8 cellular contexts compared by ENCODE assay signal in genomic region chr6:155314773-155315515, GRCh38. TPM values are rescaled to one million over a fixed set of nuclear protein-coding genes. Genes with fewer than 3 reads are reported as not detected.
DNase-seq lines count a peak whose midpoint lies in the region; ATAC-seq and TF ChIP-seq lines count a peak whose summit lies in the region.

No MANE protein-coding gene starts in this region.

- H2AFZ ChIP-seq in ACC112 (ENCODE audit: low read length, unreplicated experiment), result peak overlapping the region; percentile 34

- H3K36me3 ChIP-seq in ACC112 (ENCODE audit: insufficient read depth, low read length) (0 out of 2 replicates have a peak, but pooled peaks cover 14% of the 10 kb centered on the region), colonic mucosa (no peaks in the 10 kb centered on the region), right lobe of liver (peaks cover 0 to 10% (median 0%) of the 10 kb centered on the region in 4 donors)

- H3K4me3 ChIP-seq in ACC112 (ENCODE audit: low read depth, low read length), result peak overlapping the region; percentile 98
- peak overlapping the region; percentile 77 for H3K4me3 ChIP-seq in colonic mucosa
- peak overlapping the region; percentile 78 to 84 (median 80) for H3K4me3 ChIP-seq in right lobe of liver

- DNase-seq in NCI-H1694 (lab: John Stamatoyannopoulos, UW) (peak; percentile 75), T-helper 22 cell (ENCODE audit: low read depth) (peak; percentile 39), colonic mucosa (no peak), right lobe of liver (peak; percentile 69 to 83 (median 74))
- peak; percentile 24 for DNase-seq in stimulated activated CD8-positive, alpha-beta memory T cell treated with anti-CD3 and anti-CD28 coated beads, Interleukin-4, amount 100 ng/mL, for 24 hours (ENCODE audit: low read depth)

- peaks cover 34% of the 10 kb centered on the region for H3K4me1 ChIP-seq in ACC112 (ENCODE audit: control insufficient read depth, insufficient read depth, low read length, unreplicated experiment)
- no peaks in the 10 kb centered on the region for H3K4me1 ChIP-seq in colonic mucosa
- H3K4me1 ChIP-seq in right lobe of liver, result peaks cover 0 to 14% (median 6%) of the 10 kb centered on the region in 4 donors

- no peaks in the 10 kb centered on the region for H3K9me3 ChIP-seq in colonic mucosa
- no peaks in the 10 kb centered on the region for H3K9me3 ChIP-seq in right lobe of liver

- peak; percentile 49 for ATAC-seq in GM18505 (IDR thresholded peaks at IDR 0.05; ENCODE audit: unreplicated experiment)
- peak; percentile 54 for ATAC-seq in HG02943 (IDR thresholded peaks at IDR 0.05; ENCODE audit: low read depth, unreplicated experiment)
- ATAC-seq in right lobe of liver, result peak; percentile 63 to 74 (median 66)

- H3K9ac ChIP-seq in colonic mucosa (ENCODE audit: low read depth in 2 of 2, low read length in 2 of 2), result peak overlapping the region; percentile 58 to 67

- TF ChIP-seq CTCF in colonic mucosa (IDR thresholded peaks at IDR 0.05), result no peak
- TF ChIP-seq CTCF in right lobe of liver (IDR thresholded peaks at IDR 0.05), result no peak

- TF ChIP-seq POLR2A in GM18505 (IDR thresholded peaks at IDR 0.05; ENCODE audit: borderline replicate concordance, extremely low read depth, insufficient read depth, insufficient read length) (peak; percentile 57), right lobe of liver (IDR thresholded peaks at IDR 0.05) (peak; percentile 2)

- H3K27ac ChIP-seq in ACC112 (ENCODE audit: low read depth, low read length) (peak overlapping the region; percentile 98), colonic mucosa (peak overlapping the region; percentile 93), right lobe of liver (peak overlapping the region; percentile 80 to 85 (median 83))

- intact Hi-C loops in colonic mucosa (cut with DNase I) (no loop called here), right lobe of liver (cut with DNase I) (no loop called here)

- WGBS in right lobe of liver (ENCODE audit: insufficient coverage, low coverage, low lambda C conversion rate, missing lambda C conversion rate), result under 1% methylated on average over 16 of the region's 20 CpGs

- H3K27me3 ChIP-seq in ACC112 (ENCODE audit: insufficient read depth, low read length), result no peaks in the 10 kb centered on the region
- H3K27me3 ChIP-seq in colonic mucosa, result no peaks in the 10 kb centered on the region
- H3K27me3 ChIP-seq in right lobe of liver, result no peaks in the 10 kb centered on the region

- peaks cover 27% of the 10 kb centered on the region for H3K79me2 ChIP-seq in ACC112 (ENCODE audit: control insufficient read depth, insufficient read depth, low read length, unreplicated experiment)

RNA-seq across cellular contexts. Expression of gene TFB1M, which starts 0.7 kb away (rescaled TPM):
- total RNA-seq in colonic mucosa (10 to 100 TPM; 17.8 to 27.9 TPM), right lobe of liver (10 to 100 TPM; 12.3 to 18.9 (median 16.2) TPM)

RNA-seq across cellular contexts. Expression of gene CLDN20, which starts 51.1 kb away (rescaled TPM):
- total RNA-seq in colonic mucosa (not detected), right lobe of liver (not detected)
